In the genomic region with DNA sequence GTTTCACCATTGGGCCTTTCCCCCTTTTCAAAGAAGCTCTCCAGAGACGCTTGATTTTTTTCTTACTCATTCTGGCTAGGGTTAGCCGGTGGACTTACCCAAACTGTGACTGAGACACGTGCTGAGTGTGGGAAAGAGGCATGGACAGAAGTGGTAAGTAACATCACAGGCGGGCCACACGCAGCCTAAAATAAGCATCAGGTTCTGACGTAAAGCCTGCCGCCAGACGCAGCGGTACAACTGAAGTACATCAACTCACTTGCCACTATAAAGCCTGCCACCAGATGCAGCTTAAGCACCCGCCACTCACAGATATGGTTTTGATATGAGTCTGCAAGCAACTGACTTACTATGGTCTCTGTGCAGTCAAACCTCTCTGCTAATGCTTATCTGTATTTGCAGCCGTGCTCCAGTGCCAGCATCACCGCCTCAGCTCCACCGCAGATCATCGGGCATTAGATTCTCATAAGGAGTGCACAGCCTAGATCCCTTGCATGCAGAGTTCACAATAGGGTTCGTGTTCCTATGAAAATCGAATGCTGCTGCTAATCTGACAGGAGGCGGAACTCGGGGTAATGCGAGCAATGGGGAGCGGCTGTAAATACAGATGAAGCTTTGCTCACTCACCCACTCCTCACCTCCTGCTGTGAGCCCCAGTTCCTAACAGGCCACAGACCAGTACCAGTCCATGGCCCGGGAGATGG, we compare ENCODE assay signal across 1 cellular context.
TF ChIP-seq lines count a peak whose summit lies in the region.

No MANE protein-coding gene starts in this region.

TF ChIP-seq in GM12878, 131 proteins besides CTCF, POLR2A, EP300 and RAD21 (continued from another document and continues in another):
- TF ChIP-seq, protein P1, sequence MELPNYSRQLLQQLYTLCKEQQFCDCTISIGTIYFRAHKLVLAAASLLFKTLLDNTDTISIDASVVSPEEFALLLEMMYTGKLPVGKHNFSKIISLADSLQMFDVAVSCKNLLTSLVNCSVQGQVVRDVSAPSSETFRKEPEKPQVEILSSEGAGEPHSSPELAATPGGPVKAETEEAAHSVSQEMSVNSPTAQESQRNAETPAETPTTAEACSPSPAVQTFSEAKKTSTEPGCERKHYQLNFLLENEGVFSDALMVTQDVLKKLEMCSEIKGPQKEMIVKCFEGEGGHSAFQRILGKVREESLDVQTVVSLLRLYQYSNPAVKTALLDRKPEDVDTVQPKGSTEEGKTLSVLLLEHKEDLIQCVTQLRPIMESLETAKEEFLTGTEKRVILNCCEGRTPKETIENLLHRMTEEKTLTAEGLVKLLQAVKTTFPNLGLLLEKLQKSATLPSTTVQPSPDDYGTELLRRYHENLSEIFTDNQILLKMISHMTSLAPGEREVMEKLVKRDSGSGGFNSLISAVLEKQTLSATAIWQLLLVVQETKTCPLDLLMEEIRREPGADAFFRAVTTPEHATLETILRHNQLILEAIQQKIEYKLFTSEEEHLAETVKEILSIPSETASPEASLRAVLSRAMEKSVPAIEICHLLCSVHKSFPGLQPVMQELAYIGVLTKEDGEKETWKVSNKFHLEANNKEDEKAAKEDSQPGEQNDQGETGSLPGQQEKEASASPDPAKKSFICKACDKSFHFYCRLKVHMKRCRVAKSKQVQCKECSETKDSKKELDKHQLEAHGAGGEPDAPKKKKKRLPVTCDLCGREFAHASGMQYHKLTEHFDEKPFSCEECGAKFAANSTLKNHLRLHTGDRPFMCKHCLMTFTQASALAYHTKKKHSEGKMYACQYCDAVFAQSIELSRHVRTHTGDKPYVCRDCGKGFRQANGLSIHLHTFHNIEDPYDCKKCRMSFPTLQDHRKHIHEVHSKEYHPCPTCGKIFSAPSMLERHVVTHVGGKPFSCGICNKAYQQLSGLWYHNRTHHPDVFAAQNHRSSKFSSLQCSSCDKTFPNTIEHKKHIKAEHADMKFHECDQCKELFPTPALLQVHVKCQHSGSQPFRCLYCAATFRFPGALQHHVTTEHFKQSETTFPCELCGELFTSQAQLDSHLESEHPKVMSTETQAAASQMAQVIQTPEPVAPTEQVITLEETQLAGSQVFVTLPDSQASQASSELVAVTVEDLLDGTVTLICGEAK (IDR thresholded peaks at IDR 0.05; ENCODE audit: borderline replicate concordance): no peak
- TF ChIP-seq, protein P2, sequence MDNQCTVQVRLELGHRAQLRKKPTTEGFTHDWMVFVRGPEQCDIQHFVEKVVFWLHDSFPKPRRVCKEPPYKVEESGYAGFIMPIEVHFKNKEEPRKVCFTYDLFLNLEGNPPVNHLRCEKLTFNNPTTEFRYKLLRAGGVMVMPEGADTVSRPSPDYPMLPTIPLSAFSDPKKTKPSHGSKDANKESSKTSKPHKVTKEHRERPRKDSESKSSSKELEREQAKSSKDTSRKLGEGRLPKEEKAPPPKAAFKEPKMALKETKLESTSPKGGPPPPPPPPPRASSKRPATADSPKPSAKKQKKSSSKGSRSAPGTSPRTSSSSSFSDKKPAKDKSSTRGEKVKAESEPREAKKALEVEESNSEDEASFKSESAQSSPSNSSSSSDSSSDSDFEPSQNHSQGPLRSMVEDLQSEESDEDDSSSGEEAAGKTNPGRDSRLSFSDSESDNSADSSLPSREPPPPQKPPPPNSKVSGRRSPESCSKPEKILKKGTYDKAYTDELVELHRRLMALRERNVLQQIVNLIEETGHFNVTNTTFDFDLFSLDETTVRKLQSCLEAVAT (IDR thresholded peaks at IDR 0.05): peak; percentile 68
- no peak for TF ChIP-seq EZH2 (IDR thresholded peaks at IDR 0.05; ENCODE audit: borderline replicate concordance, control insufficient read depth, low read depth, low read length)
- no peak for TF ChIP-seq RCOR1 (conservative IDR thresholded peaks at IDR 0.05; ENCODE audit: low read depth, low read length)
- TF ChIP-seq ZNF622 (IDR thresholded peaks at IDR 0.05): no peak
- TF ChIP-seq BCL11A (IDR thresholded peaks at IDR 0.05; ENCODE audit: low read depth, low read length): no peak
- TF ChIP-seq BMI1 (IDR thresholded peaks at IDR 0.05; ENCODE audit: borderline replicate concordance): no peak
- peak; percentile 37 for TF ChIP-seq RELA (IDR thresholded peaks at IDR 0.05; ENCODE audit: borderline replicate concordance, partially characterized antibody)
- TF ChIP-seq MTA3 (IDR thresholded peaks at IDR 0.05; ENCODE audit: borderline replicate concordance, low read length): no peak
- TF ChIP-seq DPF2 (IDR thresholded peaks at IDR 0.05): no peak
- TF ChIP-seq STAT1 (conservative IDR thresholded peaks at IDR 0.05): no peak
- no peak for TF ChIP-seq KAT2A (conservative IDR thresholded peaks at IDR 0.05; ENCODE audit: control insufficient read depth, low read depth, low read length)
- TF ChIP-seq, protein P3, sequence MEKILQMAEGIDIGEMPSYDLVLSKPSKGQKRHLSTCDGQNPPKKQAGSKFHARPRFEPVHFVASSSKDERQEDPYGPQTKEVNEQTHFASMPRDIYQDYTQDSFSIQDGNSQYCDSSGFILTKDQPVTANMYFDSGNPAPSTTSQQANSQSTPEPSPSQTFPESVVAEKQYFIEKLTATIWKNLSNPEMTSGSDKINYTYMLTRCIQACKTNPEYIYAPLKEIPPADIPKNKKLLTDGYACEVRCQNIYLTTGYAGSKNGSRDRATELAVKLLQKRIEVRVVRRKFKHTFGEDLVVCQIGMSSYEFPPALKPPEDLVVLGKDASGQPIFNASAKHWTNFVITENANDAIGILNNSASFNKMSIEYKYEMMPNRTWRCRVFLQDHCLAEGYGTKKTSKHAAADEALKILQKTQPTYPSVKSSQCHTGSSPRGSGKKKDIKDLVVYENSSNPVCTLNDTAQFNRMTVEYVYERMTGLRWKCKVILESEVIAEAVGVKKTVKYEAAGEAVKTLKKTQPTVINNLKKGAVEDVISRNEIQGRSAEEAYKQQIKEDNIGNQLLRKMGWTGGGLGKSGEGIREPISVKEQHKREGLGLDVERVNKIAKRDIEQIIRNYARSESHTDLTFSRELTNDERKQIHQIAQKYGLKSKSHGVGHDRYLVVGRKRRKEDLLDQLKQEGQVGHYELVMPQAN (conservative IDR thresholded peaks at IDR 0.05): no peak
- TF ChIP-seq, protein P4, sequence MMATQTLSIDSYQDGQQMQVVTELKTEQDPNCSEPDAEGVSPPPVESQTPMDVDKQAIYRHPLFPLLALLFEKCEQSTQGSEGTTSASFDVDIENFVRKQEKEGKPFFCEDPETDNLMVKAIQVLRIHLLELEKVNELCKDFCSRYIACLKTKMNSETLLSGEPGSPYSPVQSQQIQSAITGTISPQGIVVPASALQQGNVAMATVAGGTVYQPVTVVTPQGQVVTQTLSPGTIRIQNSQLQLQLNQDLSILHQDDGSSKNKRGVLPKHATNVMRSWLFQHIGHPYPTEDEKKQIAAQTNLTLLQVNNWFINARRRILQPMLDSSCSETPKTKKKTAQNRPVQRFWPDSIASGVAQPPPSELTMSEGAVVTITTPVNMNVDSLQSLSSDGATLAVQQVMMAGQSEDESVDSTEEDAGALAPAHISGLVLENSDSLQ (IDR thresholded peaks at IDR 0.05): peak; percentile 87
- TF ChIP-seq, protein P5, sequence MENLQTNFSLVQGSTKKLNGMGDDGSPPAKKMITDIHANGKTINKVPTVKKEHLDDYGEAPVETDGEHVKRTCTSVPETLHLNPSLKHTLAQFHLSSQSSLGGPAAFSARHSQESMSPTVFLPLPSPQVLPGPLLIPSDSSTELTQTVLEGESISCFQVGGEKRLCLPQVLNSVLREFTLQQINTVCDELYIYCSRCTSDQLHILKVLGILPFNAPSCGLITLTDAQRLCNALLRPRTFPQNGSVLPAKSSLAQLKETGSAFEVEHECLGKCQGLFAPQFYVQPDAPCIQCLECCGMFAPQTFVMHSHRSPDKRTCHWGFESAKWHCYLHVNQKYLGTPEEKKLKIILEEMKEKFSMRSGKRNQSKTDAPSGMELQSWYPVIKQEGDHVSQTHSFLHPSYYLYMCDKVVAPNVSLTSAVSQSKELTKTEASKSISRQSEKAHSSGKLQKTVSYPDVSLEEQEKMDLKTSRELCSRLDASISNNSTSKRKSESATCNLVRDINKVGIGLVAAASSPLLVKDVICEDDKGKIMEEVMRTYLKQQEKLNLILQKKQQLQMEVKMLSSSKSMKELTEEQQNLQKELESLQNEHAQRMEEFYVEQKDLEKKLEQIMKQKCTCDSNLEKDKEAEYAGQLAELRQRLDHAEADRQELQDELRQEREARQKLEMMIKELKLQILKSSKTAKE (IDR thresholded peaks at IDR 0.05; ENCODE audit: low read depth, poor library complexity, severe bottlenecking): peak; percentile 54
- TF ChIP-seq ZNF24 (IDR thresholded peaks at IDR 0.05): peak; percentile 65; the same call in 1 of the 2 replicates
- no peak for TF ChIP-seq FOXK2 (IDR thresholded peaks at IDR 0.05)
- TF ChIP-seq, protein P6, sequence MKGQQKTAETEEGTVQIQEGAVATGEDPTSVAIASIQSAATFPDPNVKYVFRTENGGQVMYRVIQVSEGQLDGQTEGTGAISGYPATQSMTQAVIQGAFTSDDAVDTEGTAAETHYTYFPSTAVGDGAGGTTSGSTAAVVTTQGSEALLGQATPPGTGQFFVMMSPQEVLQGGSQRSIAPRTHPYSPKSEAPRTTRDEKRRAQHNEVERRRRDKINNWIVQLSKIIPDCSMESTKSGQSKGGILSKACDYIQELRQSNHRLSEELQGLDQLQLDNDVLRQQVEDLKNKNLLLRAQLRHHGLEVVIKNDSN (IDR thresholded peaks at IDR 0.05; ENCODE audit: borderline replicate concordance, extremely low read length, insufficient read depth, low read depth, low read length): no peak
- TF ChIP-seq, protein P7, sequence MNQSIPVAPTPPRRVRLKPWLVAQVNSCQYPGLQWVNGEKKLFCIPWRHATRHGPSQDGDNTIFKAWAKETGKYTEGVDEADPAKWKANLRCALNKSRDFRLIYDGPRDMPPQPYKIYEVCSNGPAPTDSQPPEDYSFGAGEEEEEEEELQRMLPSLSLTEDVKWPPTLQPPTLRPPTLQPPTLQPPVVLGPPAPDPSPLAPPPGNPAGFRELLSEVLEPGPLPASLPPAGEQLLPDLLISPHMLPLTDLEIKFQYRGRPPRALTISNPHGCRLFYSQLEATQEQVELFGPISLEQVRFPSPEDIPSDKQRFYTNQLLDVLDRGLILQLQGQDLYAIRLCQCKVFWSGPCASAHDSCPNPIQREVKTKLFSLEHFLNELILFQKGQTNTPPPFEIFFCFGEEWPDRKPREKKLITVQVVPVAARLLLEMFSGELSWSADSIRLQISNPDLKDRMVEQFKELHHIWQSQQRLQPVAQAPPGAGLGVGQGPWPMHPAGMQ (IDR thresholded peaks at IDR 0.05; ENCODE audit: borderline replicate concordance): no peak
- no peak for TF ChIP-seq SUZ12 (IDR thresholded peaks at IDR 0.05; ENCODE audit: unreplicated experiment)
- peak; percentile 53; the same call in 1 of the 2 replicates for TF ChIP-seq TBL1XR1 (IDR thresholded peaks at IDR 0.05; ENCODE audit: low read depth, low read length)
- no peak for TF ChIP-seq PML (IDR thresholded peaks at IDR 0.05; ENCODE audit: low read length)
- TF ChIP-seq, protein P8, sequence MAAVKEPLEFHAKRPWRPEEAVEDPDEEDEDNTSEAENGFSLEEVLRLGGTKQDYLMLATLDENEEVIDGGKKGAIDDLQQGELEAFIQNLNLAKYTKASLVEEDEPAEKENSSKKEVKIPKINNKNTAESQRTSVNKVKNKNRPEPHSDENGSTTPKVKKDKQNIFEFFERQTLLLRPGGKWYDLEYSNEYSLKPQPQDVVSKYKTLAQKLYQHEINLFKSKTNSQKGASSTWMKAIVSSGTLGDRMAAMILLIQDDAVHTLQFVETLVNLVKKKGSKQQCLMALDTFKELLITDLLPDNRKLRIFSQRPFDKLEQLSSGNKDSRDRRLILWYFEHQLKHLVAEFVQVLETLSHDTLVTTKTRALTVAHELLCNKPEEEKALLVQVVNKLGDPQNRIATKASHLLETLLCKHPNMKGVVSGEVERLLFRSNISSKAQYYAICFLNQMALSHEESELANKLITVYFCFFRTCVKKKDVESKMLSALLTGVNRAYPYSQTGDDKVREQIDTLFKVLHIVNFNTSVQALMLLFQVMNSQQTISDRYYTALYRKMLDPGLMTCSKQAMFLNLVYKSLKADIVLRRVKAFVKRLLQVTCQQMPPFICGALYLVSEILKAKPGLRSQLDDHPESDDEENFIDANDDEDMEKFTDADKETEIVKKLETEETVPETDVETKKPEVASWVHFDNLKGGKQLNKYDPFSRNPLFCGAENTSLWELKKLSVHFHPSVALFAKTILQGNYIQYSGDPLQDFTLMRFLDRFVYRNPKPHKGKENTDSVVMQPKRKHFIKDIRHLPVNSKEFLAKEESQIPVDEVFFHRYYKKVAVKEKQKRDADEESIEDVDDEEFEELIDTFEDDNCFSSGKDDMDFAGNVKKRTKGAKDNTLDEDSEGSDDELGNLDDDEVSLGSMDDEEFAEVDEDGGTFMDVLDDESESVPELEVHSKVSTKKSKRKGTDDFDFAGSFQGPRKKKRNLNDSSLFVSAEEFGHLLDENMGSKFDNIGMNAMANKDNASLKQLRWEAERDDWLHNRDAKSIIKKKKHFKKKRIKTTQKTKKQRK (IDR thresholded peaks at IDR 0.05; ENCODE audit: low read depth, low read length): no peak
- TF ChIP-seq, protein P9, sequence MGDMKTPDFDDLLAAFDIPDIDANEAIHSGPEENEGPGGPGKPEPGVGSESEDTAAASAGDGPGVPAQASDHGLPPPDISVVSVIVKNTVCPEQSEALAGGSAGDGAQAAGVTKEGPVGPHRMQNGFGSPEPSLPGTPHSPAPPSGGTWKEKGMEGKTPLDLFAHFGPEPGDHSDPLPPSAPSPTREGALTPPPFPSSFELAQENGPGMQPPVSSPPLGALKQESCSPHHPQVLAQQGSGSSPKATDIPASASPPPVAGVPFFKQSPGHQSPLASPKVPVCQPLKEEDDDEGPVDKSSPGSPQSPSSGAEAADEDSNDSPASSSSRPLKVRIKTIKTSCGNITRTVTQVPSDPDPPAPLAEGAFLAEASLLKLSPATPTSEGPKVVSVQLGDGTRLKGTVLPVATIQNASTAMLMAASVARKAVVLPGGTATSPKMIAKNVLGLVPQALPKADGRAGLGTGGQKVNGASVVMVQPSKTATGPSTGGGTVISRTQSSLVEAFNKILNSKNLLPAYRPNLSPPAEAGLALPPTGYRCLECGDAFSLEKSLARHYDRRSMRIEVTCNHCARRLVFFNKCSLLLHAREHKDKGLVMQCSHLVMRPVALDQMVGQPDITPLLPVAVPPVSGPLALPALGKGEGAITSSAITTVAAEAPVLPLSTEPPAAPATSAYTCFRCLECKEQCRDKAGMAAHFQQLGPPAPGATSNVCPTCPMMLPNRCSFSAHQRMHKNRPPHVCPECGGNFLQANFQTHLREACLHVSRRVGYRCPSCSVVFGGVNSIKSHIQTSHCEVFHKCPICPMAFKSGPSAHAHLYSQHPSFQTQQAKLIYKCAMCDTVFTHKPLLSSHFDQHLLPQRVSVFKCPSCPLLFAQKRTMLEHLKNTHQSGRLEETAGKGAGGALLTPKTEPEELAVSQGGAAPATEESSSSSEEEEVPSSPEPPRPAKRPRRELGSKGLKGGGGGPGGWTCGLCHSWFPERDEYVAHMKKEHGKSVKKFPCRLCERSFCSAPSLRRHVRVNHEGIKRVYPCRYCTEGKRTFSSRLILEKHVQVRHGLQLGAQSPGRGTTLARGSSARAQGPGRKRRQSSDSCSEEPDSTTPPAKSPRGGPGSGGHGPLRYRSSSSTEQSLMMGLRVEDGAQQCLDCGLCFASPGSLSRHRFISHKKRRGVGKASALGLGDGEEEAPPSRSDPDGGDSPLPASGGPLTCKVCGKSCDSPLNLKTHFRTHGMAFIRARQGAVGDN (IDR thresholded peaks at IDR 0.05): peak; percentile 92
- no peak for TF ChIP-seq MYB (IDR thresholded peaks at IDR 0.05; ENCODE audit: borderline replicate concordance, low read depth, low read length)
- no peak for TF ChIP-seq ZNF217 (IDR thresholded peaks at IDR 0.05)
- TF ChIP-seq, protein P10, sequence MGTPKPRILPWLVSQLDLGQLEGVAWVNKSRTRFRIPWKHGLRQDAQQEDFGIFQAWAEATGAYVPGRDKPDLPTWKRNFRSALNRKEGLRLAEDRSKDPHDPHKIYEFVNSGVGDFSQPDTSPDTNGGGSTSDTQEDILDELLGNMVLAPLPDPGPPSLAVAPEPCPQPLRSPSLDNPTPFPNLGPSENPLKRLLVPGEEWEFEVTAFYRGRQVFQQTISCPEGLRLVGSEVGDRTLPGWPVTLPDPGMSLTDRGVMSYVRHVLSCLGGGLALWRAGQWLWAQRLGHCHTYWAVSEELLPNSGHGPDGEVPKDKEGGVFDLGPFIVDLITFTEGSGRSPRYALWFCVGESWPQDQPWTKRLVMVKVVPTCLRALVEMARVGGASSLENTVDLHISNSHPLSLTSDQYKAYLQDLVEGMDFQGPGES (IDR thresholded peaks at IDR 0.05): no peak
